ENCODE assay signal across 12 cellular contexts in the genomic region with DNA sequence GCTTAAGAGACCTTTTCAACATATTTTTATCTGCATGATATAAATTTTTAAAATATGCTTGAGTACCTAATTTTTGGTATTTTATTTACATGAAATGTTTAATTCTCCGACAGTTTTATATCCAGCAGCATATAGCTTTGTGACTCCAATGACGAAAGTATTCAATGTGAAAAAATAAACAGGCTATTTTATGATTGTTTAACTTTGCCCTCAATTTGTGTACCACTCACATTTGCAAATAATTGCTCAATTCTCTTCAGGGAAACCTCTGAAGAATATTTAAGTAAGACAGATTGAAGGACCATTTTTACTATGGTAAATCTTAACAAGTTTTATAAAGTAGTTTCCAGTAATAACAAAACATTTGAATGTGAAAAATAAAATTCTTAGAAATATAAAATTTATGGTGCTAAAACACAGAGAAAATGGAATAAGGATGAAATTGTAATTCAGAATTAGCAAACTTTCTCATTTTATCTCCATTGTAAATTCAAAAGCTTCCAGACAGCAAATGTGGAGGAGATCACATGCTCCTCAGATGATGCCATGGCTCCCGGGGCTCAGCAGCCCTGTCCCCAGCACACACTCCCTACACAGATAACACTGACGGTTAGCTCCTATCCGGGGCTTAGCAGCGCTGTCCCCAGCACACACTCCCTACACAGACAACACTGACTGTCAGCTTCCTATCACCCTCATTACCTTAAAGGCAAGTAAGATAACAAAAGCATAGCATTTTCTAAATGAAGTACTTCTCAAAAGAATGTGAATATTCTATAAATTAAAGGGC. TPM values are rescaled to one million over a fixed set of nuclear protein-coding genes. Genes with fewer than 3 reads are reported as not detected.
A peak's percentile ranks its signal among the peaks of the same experiment; 100 is the strongest.
DNase-seq lines count a peak whose midpoint lies in the region; ATAC-seq and TF ChIP-seq lines count a peak whose summit lies in the region.
"Had no signal": no experiment of that assay in that cellular context is flagged by ENCODE, and none has a peak within 500 bp of the region (broad histone marks: within the 10 kb centered on the region; RNA-seq: fewer than 3 reads in every experiment).

No MANE protein-coding gene starts in this region.

- TF ChIP-seq POLR2A in erythroblast (IDR thresholded peaks at IDR 0.05; ENCODE audit: low read length), result no peak

- ATAC-seq in left lobe of liver (peak; percentile 34), GM19023 (IDR thresholded peaks at IDR 0.05; ENCODE audit: unreplicated experiment) (no peak)
- ATAC-seq: GM23338 had no signal

- DNase-seq in OCI-M1 (lab: John Stamatoyannopoulos, UW) (peak; percentile 64), erythroblast (lab: John Stamatoyannopoulos, UW) (peak; percentile 37 to 65), left lobe of liver (ENCODE audit: low spot score) (no peak), superior temporal gyrus (ENCODE audit: extremely low spot score) (peak; percentile 64), NCI-H748 (lab: John Stamatoyannopoulos, UW; ENCODE audit: unreplicated experiment) (no peak)
- DNase-seq in effector CD8-positive, alpha-beta T cell (lab: John Stamatoyannopoulos, UW), result no peak
- DNase-seq: BE2C; CD4-positive, alpha-beta memory T cell; DMS79; H7 had no signal

RNA-seq across cellular contexts. Expression of gene SH3YL1, which starts 39.7 kb away (rescaled TPM):
- 7.3 TPM for total RNA-seq in left lobe of liver

RNA-seq across cellular contexts. Expression of gene ACP1, which starts 40.6 kb away (rescaled TPM):
- total RNA-seq in left lobe of liver, result 58.7 TPM

Comparison
In these comparisons a context has a peak if more than half of its experiments do, and no peak if none do; other contexts are left out.
1. DNase-seq: peak in OCI-M1 (single experiment), erythroblast (2 of 2) and superior temporal gyrus (single experiment); none in left lobe of liver (single experiment), NCI-H748 (single experiment) and effector CD8-positive, alpha-beta T cell (single experiment).